1 cellular context compared by ENCODE assay signal in the genomic region with DNA sequence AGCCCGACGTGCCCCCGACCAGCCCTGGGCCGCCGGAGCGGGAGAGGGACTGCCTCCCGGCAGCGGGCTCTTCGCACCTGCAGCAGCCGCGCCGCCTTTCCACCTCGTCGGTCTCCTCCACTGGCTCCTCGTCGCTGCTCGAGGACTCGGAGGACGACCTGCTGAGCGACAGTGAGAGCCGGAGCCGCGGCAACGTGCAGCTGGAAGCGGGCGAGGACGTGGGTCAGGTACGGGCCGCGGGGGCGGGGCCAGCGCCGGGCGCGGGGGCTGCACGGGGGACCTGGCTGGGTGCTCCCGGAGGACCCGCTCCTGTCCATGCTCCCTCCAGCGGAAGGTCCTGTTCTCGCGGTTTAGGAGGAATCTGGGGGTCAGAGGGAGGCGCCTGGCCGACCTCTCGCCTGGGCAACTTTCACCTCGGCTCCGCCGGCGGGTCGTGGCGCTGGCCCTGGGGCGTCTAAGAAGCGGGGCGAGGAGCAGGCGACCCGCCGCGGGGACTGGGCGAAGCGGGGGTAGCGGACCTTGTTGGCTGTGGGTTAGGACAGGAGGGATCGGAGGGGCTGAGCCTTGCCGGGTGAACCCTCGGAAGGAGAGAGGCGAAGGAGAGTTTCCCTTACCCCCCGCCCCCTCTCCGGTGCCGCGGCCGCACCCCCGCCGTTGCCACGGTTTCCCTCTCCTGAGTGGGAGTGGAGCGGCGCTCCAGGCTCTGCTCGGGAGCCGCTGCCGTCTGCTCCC.
A peak's percentile ranks its signal among the peaks of the same experiment; 100 is the strongest.
TF ChIP-seq lines count a peak whose summit lies in the region.

No MANE protein-coding gene starts in this region.

TF ChIP-seq in HepG2, 621 proteins besides CTCF, POLR2A, EP300 and RAD21 (continues in another document):
- TF ChIP-seq, protein P1, sequence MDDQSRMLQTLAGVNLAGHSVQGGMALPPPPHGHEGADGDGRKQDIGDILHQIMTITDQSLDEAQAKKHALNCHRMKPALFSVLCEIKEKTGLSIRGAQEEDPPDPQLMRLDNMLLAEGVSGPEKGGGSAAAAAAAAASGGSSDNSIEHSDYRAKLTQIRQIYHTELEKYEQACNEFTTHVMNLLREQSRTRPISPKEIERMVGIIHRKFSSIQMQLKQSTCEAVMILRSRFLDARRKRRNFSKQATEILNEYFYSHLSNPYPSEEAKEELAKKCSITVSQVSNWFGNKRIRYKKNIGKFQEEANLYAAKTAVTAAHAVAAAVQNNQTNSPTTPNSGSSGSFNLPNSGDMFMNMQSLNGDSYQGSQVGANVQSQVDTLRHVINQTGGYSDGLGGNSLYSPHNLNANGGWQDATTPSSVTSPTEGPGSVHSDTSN (CRISPR knock-in tag; IDR thresholded peaks at IDR 0.05; ENCODE audit: borderline replicate concordance) = no peak
- TF ChIP-seq, protein P2, sequence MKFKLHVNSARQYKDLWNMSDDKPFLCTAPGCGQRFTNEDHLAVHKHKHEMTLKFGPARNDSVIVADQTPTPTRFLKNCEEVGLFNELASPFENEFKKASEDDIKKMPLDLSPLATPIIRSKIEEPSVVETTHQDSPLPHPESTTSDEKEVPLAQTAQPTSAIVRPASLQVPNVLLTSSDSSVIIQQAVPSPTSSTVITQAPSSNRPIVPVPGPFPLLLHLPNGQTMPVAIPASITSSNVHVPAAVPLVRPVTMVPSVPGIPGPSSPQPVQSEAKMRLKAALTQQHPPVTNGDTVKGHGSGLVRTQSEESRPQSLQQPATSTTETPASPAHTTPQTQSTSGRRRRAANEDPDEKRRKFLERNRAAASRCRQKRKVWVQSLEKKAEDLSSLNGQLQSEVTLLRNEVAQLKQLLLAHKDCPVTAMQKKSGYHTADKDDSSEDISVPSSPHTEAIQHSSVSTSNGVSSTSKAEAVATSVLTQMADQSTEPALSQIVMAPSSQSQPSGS (CRISPR knock-in tag; IDR thresholded peaks at IDR 0.05) = 0 out of 2 replicates have a peak, but pooled peaks have one; percentile 31
- TF ChIP-seq TCF7 (IDR thresholded peaks at IDR 0.05; ENCODE audit: low read depth) (no peak), REPIN1 (CRISPR knock-in tag; IDR thresholded peaks at IDR 0.05; ENCODE audit: borderline replicate concordance, low read depth) (peak; percentile 47; the same call in 1 of the 2 replicates), ZFP90 (CRISPR knock-in tag; IDR thresholded peaks at IDR 0.05; ENCODE audit: borderline replicate concordance) (peak; percentile 37; the same call in 1 of the 2 replicates), HMG20A (CRISPR knock-in tag; IDR thresholded peaks at IDR 0.05; ENCODE audit: borderline replicate concordance) (0 out of 2 replicates have a peak, but pooled peaks have one; percentile 13), ZNF883 (CRISPR knock-in tag; IDR thresholded peaks at IDR 0.05; ENCODE audit: not compliant biosample characterization) (peak; percentile 46), NR2F1 (CRISPR knock-in tag; IDR thresholded peaks at IDR 0.05) (0 out of 4 replicates have a peak, but pooled peaks of 1 of the 2 experiments have one; percentile 4), MZF1 (CRISPR knock-in tag; IDR thresholded peaks at IDR 0.05; ENCODE audit: borderline replicate concordance) (0 out of 2 replicates have a peak, but pooled peaks have one; percentile 35), ARNT2 (CRISPR knock-in tag; IDR thresholded peaks at IDR 0.05; ENCODE audit: low read depth) (peak; percentile 69; the same call in 1 of the 2 replicates), CBFB (CRISPR knock-in tag; IDR thresholded peaks at IDR 0.05) (peak; percentile 64; the same call in 1 of the 2 replicates), SOX6 (IDR thresholded peaks at IDR 0.05) (no peak), SOX6 (CRISPR knock-in tag; IDR thresholded peaks at IDR 0.05) (peak; percentile 25; the same call in 1 of the 2 replicates), SIX4 (CRISPR knock-in tag; IDR thresholded peaks at IDR 0.05) (peak; percentile 14; the same call in 1 of the 2 replicates), ZNF766 (CRISPR knock-in tag; IDR thresholded peaks at IDR 0.05; ENCODE audit: borderline replicate concordance) (peak; percentile 73; the same call in 1 of the 2 replicates), MLLT10 (CRISPR knock-in tag; IDR thresholded peaks at IDR 0.05) (no peak), POLR2G (IDR thresholded peaks at IDR 0.05; ENCODE audit: low read depth, low read length) (peak; percentile 47), ZNF274 (CRISPR knock-in tag; IDR thresholded peaks at IDR 0.05) (no peak), ZNF607 (CRISPR knock-in tag; IDR thresholded peaks at IDR 0.05; ENCODE audit: borderline replicate concordance) (peak; percentile 47; the same call in 1 of the 2 replicates), BCL6 (CRISPR knock-in tag; IDR thresholded peaks at IDR 0.05) (peak; percentile 51)
- TF ChIP-seq, protein P3, sequence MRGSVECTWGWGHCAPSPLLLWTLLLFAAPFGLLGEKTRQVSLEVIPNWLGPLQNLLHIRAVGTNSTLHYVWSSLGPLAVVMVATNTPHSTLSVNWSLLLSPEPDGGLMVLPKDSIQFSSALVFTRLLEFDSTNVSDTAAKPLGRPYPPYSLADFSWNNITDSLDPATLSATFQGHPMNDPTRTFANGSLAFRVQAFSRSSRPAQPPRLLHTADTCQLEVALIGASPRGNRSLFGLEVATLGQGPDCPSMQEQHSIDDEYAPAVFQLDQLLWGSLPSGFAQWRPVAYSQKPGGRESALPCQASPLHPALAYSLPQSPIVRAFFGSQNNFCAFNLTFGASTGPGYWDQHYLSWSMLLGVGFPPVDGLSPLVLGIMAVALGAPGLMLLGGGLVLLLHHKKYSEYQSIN (CRISPR knock-in tag; IDR thresholded peaks at IDR 0.05; ENCODE audit: borderline replicate concordance) = no peak
- TF ChIP-seq, protein P4, sequence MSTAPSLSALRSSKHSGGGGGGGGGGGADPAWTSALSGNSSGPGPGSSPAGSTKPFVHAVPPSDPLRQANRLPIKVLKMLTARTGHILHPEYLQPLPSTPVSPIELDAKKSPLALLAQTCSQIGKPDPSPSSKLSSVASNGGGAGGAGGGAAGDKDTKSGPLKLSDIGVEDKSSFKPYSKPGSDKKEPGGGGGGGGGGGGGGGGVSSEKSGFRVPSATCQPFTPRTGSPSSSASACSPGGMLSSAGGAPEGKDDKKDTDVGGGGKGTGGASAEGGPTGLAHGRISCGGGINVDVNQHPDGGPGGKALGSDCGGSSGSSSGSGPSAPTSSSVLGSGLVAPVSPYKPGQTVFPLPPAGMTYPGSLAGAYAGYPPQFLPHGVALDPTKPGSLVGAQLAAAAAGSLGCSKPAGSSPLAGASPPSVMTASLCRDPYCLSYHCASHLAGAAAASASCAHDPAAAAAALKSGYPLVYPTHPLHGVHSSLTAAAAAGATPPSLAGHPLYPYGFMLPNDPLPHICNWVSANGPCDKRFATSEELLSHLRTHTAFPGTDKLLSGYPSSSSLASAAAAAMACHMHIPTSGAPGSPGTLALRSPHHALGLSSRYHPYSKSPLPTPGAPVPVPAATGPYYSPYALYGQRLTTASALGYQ (CRISPR knock-in tag; IDR thresholded peaks at IDR 0.05) = peak; percentile 47; the same call in 1 of the 2 replicates
- TF ChIP-seq, protein P5, sequence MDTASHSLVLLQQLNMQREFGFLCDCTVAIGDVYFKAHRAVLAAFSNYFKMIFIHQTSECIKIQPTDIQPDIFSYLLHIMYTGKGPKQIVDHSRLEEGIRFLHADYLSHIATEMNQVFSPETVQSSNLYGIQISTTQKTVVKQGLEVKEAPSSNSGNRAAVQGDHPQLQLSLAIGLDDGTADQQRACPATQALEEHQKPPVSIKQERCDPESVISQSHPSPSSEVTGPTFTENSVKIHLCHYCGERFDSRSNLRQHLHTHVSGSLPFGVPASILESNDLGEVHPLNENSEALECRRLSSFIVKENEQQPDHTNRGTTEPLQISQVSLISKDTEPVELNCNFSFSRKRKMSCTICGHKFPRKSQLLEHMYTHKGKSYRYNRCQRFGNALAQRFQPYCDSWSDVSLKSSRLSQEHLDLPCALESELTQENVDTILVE (CRISPR knock-in tag; IDR thresholded peaks at IDR 0.05) = peak; percentile 74; the same call in 1 of the 2 replicates
- TF ChIP-seq, protein P6, sequence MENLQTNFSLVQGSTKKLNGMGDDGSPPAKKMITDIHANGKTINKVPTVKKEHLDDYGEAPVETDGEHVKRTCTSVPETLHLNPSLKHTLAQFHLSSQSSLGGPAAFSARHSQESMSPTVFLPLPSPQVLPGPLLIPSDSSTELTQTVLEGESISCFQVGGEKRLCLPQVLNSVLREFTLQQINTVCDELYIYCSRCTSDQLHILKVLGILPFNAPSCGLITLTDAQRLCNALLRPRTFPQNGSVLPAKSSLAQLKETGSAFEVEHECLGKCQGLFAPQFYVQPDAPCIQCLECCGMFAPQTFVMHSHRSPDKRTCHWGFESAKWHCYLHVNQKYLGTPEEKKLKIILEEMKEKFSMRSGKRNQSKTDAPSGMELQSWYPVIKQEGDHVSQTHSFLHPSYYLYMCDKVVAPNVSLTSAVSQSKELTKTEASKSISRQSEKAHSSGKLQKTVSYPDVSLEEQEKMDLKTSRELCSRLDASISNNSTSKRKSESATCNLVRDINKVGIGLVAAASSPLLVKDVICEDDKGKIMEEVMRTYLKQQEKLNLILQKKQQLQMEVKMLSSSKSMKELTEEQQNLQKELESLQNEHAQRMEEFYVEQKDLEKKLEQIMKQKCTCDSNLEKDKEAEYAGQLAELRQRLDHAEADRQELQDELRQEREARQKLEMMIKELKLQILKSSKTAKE (CRISPR knock-in tag; IDR thresholded peaks at IDR 0.05; ENCODE audit: borderline replicate concordance) = 0 out of 2 replicates have a peak, but pooled peaks have one; percentile 14
- TF ChIP-seq, protein P7, sequence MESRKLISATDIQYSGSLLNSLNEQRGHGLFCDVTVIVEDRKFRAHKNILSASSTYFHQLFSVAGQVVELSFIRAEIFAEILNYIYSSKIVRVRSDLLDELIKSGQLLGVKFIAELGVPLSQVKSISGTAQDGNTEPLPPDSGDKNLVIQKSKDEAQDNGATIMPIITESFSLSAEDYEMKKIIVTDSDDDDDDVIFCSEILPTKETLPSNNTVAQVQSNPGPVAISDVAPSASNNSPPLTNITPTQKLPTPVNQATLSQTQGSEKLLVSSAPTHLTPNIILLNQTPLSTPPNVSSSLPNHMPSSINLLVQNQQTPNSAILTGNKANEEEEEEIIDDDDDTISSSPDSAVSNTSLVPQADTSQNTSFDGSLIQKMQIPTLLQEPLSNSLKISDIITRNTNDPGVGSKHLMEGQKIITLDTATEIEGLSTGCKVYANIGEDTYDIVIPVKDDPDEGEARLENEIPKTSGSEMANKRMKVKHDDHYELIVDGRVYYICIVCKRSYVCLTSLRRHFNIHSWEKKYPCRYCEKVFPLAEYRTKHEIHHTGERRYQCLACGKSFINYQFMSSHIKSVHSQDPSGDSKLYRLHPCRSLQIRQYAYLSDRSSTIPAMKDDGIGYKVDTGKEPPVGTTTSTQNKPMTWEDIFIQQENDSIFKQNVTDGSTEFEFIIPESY (CRISPR knock-in tag; IDR thresholded peaks at IDR 0.05) = 0 out of 2 replicates have a peak, but pooled peaks have one; percentile 5
- TF ChIP-seq, protein P8, sequence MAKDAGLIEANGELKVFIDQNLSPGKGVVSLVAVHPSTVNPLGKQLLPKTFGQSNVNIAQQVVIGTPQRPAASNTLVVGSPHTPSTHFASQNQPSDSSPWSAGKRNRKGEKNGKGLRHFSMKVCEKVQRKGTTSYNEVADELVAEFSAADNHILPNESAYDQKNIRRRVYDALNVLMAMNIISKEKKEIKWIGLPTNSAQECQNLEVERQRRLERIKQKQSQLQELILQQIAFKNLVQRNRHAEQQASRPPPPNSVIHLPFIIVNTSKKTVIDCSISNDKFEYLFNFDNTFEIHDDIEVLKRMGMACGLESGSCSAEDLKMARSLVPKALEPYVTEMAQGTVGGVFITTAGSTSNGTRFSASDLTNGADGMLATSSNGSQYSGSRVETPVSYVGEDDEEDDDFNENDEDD (CRISPR knock-in tag; IDR thresholded peaks at IDR 0.05; ENCODE audit: borderline replicate concordance) = peak; percentile 76; the same call in 1 of the 2 replicates
- TF ChIP-seq, protein P9, sequence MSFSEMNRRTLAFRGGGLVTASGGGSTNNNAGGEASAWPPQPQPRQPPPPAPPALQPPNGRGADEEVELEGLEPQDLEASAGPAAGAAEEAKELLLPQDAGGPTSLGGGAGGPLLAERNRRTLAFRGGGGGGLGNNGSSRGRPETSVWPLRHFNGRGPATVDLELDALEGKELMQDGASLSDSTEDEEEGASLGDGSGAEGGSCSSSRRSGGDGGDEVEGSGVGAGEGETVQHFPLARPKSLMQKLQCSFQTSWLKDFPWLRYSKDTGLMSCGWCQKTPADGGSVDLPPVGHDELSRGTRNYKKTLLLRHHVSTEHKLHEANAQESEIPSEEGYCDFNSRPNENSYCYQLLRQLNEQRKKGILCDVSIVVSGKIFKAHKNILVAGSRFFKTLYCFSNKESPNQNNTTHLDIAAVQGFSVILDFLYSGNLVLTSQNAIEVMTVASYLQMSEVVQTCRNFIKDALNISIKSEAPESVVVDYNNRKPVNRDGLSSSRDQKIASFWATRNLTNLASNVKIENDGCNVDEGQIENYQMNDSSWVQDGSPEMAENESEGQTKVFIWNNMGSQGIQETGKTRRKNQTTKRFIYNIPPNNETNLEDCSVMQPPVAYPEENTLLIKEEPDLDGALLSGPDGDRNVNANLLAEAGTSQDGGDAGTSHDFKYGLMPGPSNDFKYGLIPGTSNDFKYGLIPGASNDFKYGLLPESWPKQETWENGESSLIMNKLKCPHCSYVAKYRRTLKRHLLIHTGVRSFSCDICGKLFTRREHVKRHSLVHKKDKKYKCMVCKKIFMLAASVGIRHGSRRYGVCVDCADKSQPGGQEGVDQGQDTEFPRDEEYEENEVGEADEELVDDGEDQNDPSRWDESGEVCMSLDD (CRISPR knock-in tag; IDR thresholded peaks at IDR 0.05; ENCODE audit: borderline replicate concordance) = 0 out of 2 replicates have a peak, but pooled peaks have one; percentile 36
- TF ChIP-seq, protein P10, sequence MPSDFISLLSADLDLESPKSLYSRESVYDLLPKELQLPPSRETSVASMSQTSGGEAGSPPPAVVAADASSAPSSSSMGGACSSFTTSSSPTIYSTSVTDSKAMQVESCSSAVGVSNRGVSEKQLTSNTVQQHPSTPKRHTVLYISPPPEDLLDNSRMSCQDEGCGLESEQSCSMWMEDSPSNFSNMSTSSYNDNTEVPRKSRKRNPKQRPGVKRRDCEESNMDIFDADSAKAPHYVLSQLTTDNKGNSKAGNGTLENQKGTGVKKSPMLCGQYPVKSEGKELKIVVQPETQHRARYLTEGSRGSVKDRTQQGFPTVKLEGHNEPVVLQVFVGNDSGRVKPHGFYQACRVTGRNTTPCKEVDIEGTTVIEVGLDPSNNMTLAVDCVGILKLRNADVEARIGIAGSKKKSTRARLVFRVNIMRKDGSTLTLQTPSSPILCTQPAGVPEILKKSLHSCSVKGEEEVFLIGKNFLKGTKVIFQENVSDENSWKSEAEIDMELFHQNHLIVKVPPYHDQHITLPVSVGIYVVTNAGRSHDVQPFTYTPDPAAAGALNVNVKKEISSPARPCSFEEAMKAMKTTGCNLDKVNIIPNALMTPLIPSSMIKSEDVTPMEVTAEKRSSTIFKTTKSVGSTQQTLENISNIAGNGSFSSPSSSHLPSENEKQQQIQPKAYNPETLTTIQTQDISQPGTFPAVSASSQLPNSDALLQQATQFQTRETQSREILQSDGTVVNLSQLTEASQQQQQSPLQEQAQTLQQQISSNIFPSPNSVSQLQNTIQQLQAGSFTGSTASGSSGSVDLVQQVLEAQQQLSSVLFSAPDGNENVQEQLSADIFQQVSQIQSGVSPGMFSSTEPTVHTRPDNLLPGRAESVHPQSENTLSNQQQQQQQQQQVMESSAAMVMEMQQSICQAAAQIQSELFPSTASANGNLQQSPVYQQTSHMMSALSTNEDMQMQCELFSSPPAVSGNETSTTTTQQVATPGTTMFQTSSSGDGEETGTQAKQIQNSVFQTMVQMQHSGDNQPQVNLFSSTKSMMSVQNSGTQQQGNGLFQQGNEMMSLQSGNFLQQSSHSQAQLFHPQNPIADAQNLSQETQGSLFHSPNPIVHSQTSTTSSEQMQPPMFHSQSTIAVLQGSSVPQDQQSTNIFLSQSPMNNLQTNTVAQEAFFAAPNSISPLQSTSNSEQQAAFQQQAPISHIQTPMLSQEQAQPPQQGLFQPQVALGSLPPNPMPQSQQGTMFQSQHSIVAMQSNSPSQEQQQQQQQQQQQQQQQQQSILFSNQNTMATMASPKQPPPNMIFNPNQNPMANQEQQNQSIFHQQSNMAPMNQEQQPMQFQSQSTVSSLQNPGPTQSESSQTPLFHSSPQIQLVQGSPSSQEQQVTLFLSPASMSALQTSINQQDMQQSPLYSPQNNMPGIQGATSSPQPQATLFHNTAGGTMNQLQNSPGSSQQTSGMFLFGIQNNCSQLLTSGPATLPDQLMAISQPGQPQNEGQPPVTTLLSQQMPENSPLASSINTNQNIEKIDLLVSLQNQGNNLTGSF (CRISPR knock-in tag; IDR thresholded peaks at IDR 0.05) = 0 out of 2 replicates have a peak, but pooled peaks have one; percentile 64
